In genomic region chr19:57830071-57830602, GRCh38 we compare ENCODE assay signal across 8 cellular contexts. TPM values are rescaled to one million over a fixed set of nuclear protein-coding genes. Genes with fewer than 3 reads are reported as not detected.
DNase-seq lines count a peak whose midpoint lies in the region; TF ChIP-seq lines count a peak whose summit lies in the region.

TSS of gene ZNF587B (plus strand) at chr19:57830299. CDS start at chr19:57830529, 230 bp downstream.

- H3K4me1 ChIP-seq in HUES48 (ENCODE audit: control insufficient read depth, insufficient read depth, low read length) (0 out of 2 replicates have a peak, but pooled peaks cover 4% of the 10 kb centered on the region), esophagus squamous epithelium (peaks cover 0 to 12% (median 0%) of the 10 kb centered on the region in 3 donors), subcutaneous abdominal adipose tissue (ENCODE audit: control insufficient read depth in 5 of 5, insufficient read depth in 5 of 5, low read length in 5 of 5) (peaks cover 0 to 7% (median 6%) of the 10 kb centered on the region in 5 donors)

- H3K27ac ChIP-seq in HUES48 (ENCODE audit: low read depth, low read length), result peak within 1 kb of the TSS; percentile 95
- peak within 1 kb of the TSS in 3 of 4 donors; percentile 52 to 67 (median 66) for H3K27ac ChIP-seq in esophagus squamous epithelium
- H3K27ac ChIP-seq in subcutaneous abdominal adipose tissue (ENCODE audit: low read depth, low read length), result no peak within 1 kb of the TSS

- H3K36me3 Mint-ChIP-seq in mesothelial cell of epicardium, result peaks cover 20% of the 10 kb centered on the region

- POLR2A ChIA-PET in AG04449 (lab: Yijun Ruan, JAX), result interaction anchor here (0.7 kb wide), 1 partner anchor 44 kb away, joined by 3 read pairs; no protein-coding TSS in a partner anchor

- H3K27me3 ChIP-seq in HUES48 (ENCODE audit: control insufficient read depth, insufficient read depth, low read length) (no peaks in the 10 kb centered on the region), esophagus squamous epithelium (no peaks in the 10 kb centered on the region), subcutaneous abdominal adipose tissue (ENCODE audit: control insufficient read depth in 5 of 5, insufficient read depth in 4 of 5, low read length in 5 of 5) (no peaks in the 10 kb centered on the region)

- intact Hi-C loops in esophagus squamous epithelium (cut with DNase I), result no loop called here

- 31 to 57% methylated on average over 7 to 22 of the region's 22 CpGs for WGBS in esophagus squamous epithelium, 2 donors

- no peak for DNase-seq in AG04449 (ENCODE audit: low read depth, low spot score)
- DNase-seq in activated CD8-positive, alpha-beta memory T cell treated with anti-CD3 and anti-CD28 coated beads, Interleukin-2, amount 50 U/mL, for 4 hours, result peak; percentile 28
- no peak for DNase-seq in esophagus squamous epithelium (lab: John Stamatoyannopoulos, UW)
- DNase-seq in mesothelial cell of epicardium (ENCODE audit: low spot score in 2 of 2, unreplicated experiment in 2 of 2), result peak in 1 of 2 experiments; percentile 87
- no peak for DNase-seq in NCI-H2171 treated with DMSO at 0.1 percent for 48 hours (lab: John Stamatoyannopoulos, UW)
- no peak for DNase-seq in NK-92 treated with Interleukin-12 subunit alpha and Interleukin-12 subunit beta, amount 100 ng/mL, for 24 hours (lab: John Stamatoyannopoulos, UW)

- H3K9me3 ChIP-seq in HUES48 (ENCODE audit: control insufficient read depth, insufficient read depth, low read length) (no peaks in the 10 kb centered on the region), esophagus squamous epithelium (no peaks in the 10 kb centered on the region), subcutaneous abdominal adipose tissue (ENCODE audit: control insufficient read depth in 5 of 5, low read length in 5 of 5) (no peaks in the 10 kb centered on the region)

- H3K9ac ChIP-seq in HUES48 (ENCODE audit: low read depth, low read length) (peak within 1 kb of the TSS; percentile 96), subcutaneous abdominal adipose tissue (ENCODE audit: low read length in 5 of 5) (peak within 1 kb of the TSS in 2 of 5 donors; percentile 21 to 54)

- TF ChIP-seq POLR2A in esophagus squamous epithelium (IDR thresholded peaks at IDR 0.05), result no peak

- peak within 1 kb of the TSS; percentile 88 for H3K4me3 Mint-ChIP-seq in mesothelial cell of epicardium

- peak within 1 kb of the TSS; percentile 56 for H3K4me3 ChIP-seq in AG04449 (ENCODE audit: low read depth, low read length)
- peak within 1 kb of the TSS; percentile 93 for H3K4me3 ChIP-seq in HUES48 (ENCODE audit: low read depth, low read length)
- peak within 1 kb of the TSS; percentile 18 to 60 (median 46) for H3K4me3 ChIP-seq in esophagus squamous epithelium
- H3K4me3 ChIP-seq in subcutaneous abdominal adipose tissue (ENCODE audit: low read depth in 1 of 5, low read length in 5 of 5), result peak within 1 kb of the TSS; percentile 52 to 78 (median 62)

- TF ChIP-seq CTCF in AG04449 (IDR thresholded peaks at IDR 0.05; ENCODE audit: insufficient read depth, low read length, missing control alignments), result peak; percentile 17
- peak; percentile 14 to 44 (median 28) for TF ChIP-seq CTCF in esophagus squamous epithelium (IDR thresholded peaks at IDR 0.05)
- peak; percentile 76 for TF ChIP-seq CTCF in mesothelial cell of epicardium (IDR thresholded peaks at IDR 0.05; ENCODE audit: unreplicated experiment)

- no peaks in the 10 kb centered on the region for H3K9me3 Mint-ChIP-seq in mesothelial cell of epicardium

- H3K27ac Mint-ChIP-seq in mesothelial cell of epicardium, result peak within 1 kb of the TSS; percentile 98

- H3K36me3 ChIP-seq in HUES48 (ENCODE audit: control insufficient read depth, insufficient read depth, low read length), result peaks cover 15% of the 10 kb centered on the region
- peaks cover 0 to 27% (median 0%) of the 10 kb centered on the region in 3 donors for H3K36me3 ChIP-seq in esophagus squamous epithelium
- H3K36me3 ChIP-seq in subcutaneous abdominal adipose tissue (ENCODE audit: control insufficient read depth in 5 of 5, insufficient read depth in 5 of 5, low read length in 5 of 5), result no peaks in the 10 kb centered on the region

- CTCF ChIA-PET in AG04449 (lab: Yijun Ruan, JAX), result interaction anchor here (0.9 to 1.2 kb wide), 3 partner anchors 11 to 423 kb away, joined by 3 to 4 read pairs (median 3); no protein-coding TSS in a partner anchor

- no peaks in the 10 kb centered on the region for H3K27me3 Mint-ChIP-seq in mesothelial cell of epicardium (ENCODE audit: low read depth)

- H3K4me1 Mint-ChIP-seq in mesothelial cell of epicardium, result peaks cover 42% of the 10 kb centered on the region

RNA-seq across cellular contexts. Expression of gene ZNF587B, which starts in this region (rescaled TPM):
- total RNA-seq in esophagus squamous epithelium, result 10 to 100 TPM in 2 of 4 donors, 1 to 10 TPM in 2; 5.3 to 25.0 (median 13.3) TPM
- total RNA-seq in mesothelial cell of epicardium, result 28.2 to 32.0 TPM (median 29.8 TPM) in 3 replicates

Comparison
In these comparisons a context has a peak if more than half of its experiments do, and no peak if none do; other contexts are left out.
1. CTCF ChIP-seq: peak in every context shown above with its lines; median percentile 76 in mesothelial cell of epicardium; 28 in esophagus squamous epithelium; 17 in AG04449.